In the genomic region with DNA sequence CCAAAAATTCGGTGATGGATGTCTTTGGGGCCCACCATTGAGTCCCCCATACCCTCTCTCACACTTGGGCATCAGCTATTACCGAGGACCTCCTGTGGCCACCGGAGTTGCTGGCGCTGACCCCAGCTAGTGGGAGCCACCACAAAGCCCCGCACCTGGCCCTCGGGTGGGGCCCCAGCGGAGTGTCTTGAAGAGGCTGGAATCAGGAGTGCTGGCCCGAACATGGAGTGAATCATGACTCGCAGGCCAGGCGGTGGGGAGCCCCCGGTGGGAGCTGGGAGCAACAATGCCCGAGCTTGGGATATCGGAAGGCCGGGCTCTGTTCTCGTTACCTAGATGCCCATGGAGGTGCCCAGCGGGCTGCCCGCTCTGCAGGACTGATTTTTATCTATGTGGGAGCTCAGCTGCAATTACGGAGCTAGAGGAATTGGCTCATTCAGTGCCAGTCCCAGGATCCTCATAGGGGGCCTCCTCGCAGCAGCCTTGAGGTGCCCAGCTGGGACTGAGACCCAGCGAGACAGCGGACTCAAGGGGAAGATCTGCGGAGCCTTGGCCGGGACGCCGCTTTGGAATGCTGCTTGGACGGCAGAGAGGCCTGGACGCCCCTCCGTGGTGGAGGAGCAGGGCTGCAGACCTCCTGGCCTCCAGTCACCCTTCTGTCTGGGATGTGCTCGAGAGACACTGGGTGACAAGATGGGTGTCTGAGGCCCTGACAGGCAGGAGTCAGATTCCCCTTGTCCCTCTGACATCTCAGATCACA, we compare ENCODE assay signal across 25 cellular contexts.
DNase-seq lines count a peak whose midpoint lies in the region; ATAC-seq, FAIRE-seq and TF ChIP-seq lines count a peak whose summit lies in the region.
"Had no signal": no experiment of that assay in that cellular context is flagged by ENCODE, and none has a peak within 500 bp of the region (broad histone marks: within the 10 kb centered on the region; RNA-seq: fewer than 3 reads in every experiment).

No MANE protein-coding gene starts in this region.

- no peaks in the 10 kb centered on the region for H3K79me2 ChIP-seq in H1 (ENCODE audit: control insufficient read depth in 1 of 2, insufficient read depth in 2 of 2, low read length in 2 of 2)
- H3K79me2 ChIP-seq: parathyroid adenoma had no signal

- H2BK120ac ChIP-seq in H1 (replicated peaks; ENCODE audit: low read depth, low read length), result no peak overlapping the region

- TF ChIP-seq EP300 in H1 (IDR thresholded peaks at IDR 0.05; ENCODE audit: borderline replicate concordance in 1 of 2, low read depth in 2 of 2, low read length in 2 of 2) (no peak), tibial nerve (IDR thresholded peaks at IDR 0.05) (no peak)

- no peak overlapping the region for H2AFZ ChIP-seq in H1 (ENCODE audit: low read length)
- H2AFZ ChIP-seq: parathyroid adenoma had no signal

- TF ChIP-seq CTCF in right atrium auricular region (IDR thresholded peaks at IDR 0.05) (no peak), H1 (IDR thresholded peaks at IDR 0.05; ENCODE audit: control extremely low read depth in 1 of 3, insufficient read depth in 1 of 3, low read depth in 1 of 3, low read length in 3 of 3) (no peak), tibial nerve (IDR thresholded peaks at IDR 0.05) (no peak)

- H3K18ac ChIP-seq in H1 (ENCODE audit: extremely low read depth, low read length), result no peak overlapping the region

- no peak overlapping the region for H2BK12ac ChIP-seq in H1 (ENCODE audit: low read depth, low read length)

- no peak overlapping the region for H2AK5ac ChIP-seq in H1 (ENCODE audit: low read depth, low read length)

- no peak overlapping the region for H2BK20ac ChIP-seq in H1 (ENCODE audit: low read length)

- FAIRE-seq in H1 (lab: Jason Lieb, UNC), result no peak
- FAIRE-seq: urothelium cell line had no signal

- no peak overlapping the region for H2BK15ac ChIP-seq in H1 (ENCODE audit: low read length)

- H2BK5ac ChIP-seq in H1 (ENCODE audit: low read depth, low read length), result no peak overlapping the region

- H3K27ac ChIP-seq in right atrium auricular region (no peak overlapping the region), H1 (ENCODE audit: low read depth, low read length) (no peak overlapping the region), tibial nerve (peak overlapping the region in 3 of 4 donors; percentile 43 to 90 (median 84))
- H3K27ac ChIP-seq: parathyroid adenoma had no signal

- H3K9me3 ChIP-seq in right atrium auricular region, result no peaks in the 10 kb centered on the region
- no peaks in the 10 kb centered on the region for H3K9me3 ChIP-seq in H1 (ENCODE audit: insufficient read depth in 2 of 2, low read depth in 1 of 2, low read length in 1 of 2)
- H3K9me3 ChIP-seq in tibial nerve, result no peaks in the 10 kb centered on the region
- H3K9me3 ChIP-seq: ascending aorta, HAP-1 had no signal

- H3K14ac ChIP-seq in H1 (ENCODE audit: insufficient read length), result no peak overlapping the region

- H3K23ac ChIP-seq in H1 (ENCODE audit: insufficient read length), result no peak overlapping the region

- no peak overlapping the region for H3K4me2 ChIP-seq in H1 (ENCODE audit: insufficient read depth in 1 of 2, low read depth in 2 of 2, low read length in 2 of 2)

- TF ChIP-seq POLR2A in H1 (IDR thresholded peaks at IDR 0.05; ENCODE audit: control extremely low read depth in 1 of 2, low read depth in 2 of 2, low read length in 2 of 2) (no peak), tibial nerve (IDR thresholded peaks at IDR 0.05) (no peak)

- H3K4me1 ChIP-seq in right atrium auricular region (peaks cover 0 to 19% of the 10 kb centered on the region in 2 donors), H1 (replicated peaks in 1 of 4; ENCODE audit: control insufficient read depth in 3 of 4, insufficient read depth in 4 of 4, low read length in 3 of 4) (peaks cover 0 to 18% (median 9%) of the 10 kb centered on the region in 4 experiments; a peak in 5 of 7 replicates), tibial nerve (peaks cover 0 to 21% (median 10%) of the 10 kb centered on the region in 4 donors)
- H3K4me1 ChIP-seq: HAP-1, parathyroid adenoma had no signal

- H4K8ac ChIP-seq in H1 (ENCODE audit: extremely low read depth, insufficient read depth, low read length), result peak overlapping the region; percentile 17; the same call in 1 of the 2 replicates

- H3K36me3 ChIP-seq in right atrium auricular region (peaks cover 18% of the 10 kb centered on the region), H1 (ENCODE audit: control insufficient read depth in 2 of 4, insufficient read depth in 4 of 4, low read length in 3 of 4) (peaks cover 0 to 12% (median 0%) of the 10 kb centered on the region in 4 experiments; a peak in 3 of 8 replicates), tibial nerve (peaks cover 4 to 87% (median 11%) of the 10 kb centered on the region in 3 donors)

- no peaks in the 10 kb centered on the region for H3K23me2 ChIP-seq in H1 (ENCODE audit: low read depth, low read length)

- 0 out of 4 replicates have a peak, but pooled peaks of 1 of the 2 experiments have one; percentile 10 for TF ChIP-seq RAD21 in H1 (IDR thresholded peaks at IDR 0.05 in 1 of 2, conservative IDR thresholded peaks at IDR 0.05 in 1 of 2; ENCODE audit: low read depth in 2 of 2, low read length in 2 of 2)

- DNase-seq in Right ventricle myocardium superior, result peak; percentile 38
- no peak for DNase-seq in right atrium auricular region (ENCODE audit: low spot score)
- no peak for DNase-seq in H1 (ENCODE audit: low read depth in 1 of 2, low spot score in 2 of 2)
- DNase-seq in myocyte (ENCODE audit: low read depth), result peak; percentile 58
- no peak for DNase-seq in tibial nerve (ENCODE audit: low spot score in 2 of 2)
- DNase-seq in HCEC 1CT, result no peak
- DNase-seq: activated B cell treated with CpG ODN at 0.5 μM for 24 hours; activated CD4-positive, alpha-beta T cell treated with anti-CD3 and anti-CD28 coated beads, Interleukin-2, amount 50 U/mL, for 48 hours; activated CD8-positive, alpha-beta memory T cell treated with anti-CD3 and anti-CD28 coated beads, Interleukin-2, amount 50 U/mL, for 48 hours; AML-193; central memory CD4-positive, alpha-beta T cell; DMS153; head of caudate nucleus; natural killer cell; NCI-H1092 treated with DMSO at 0.1 percent for 48 hours; NCI-H2029; OCI-M1; substantia nigra had no signal

- H3K4ac ChIP-seq in H1 (replicated peaks; ENCODE audit: insufficient read length, low read depth, low read length), result no peak overlapping the region

- no peak overlapping the region for H4K5ac ChIP-seq in H1 (ENCODE audit: insufficient read length, low read depth, low read length)

- no peak overlapping the region for H3K9ac ChIP-seq in H1 (replicated peaks in 1 of 4; ENCODE audit: extremely low read depth in 1 of 4, low read depth in 3 of 4, low read length in 3 of 4)
- H3K9ac ChIP-seq: parathyroid adenoma had no signal

- no peak overlapping the region for H3K56ac ChIP-seq in H1 (replicated peaks; ENCODE audit: insufficient read length, low read depth, low read length)

- no peaks in the 10 kb centered on the region for H3K79me1 ChIP-seq in H1 (ENCODE audit: low read depth, low read length)

- POLR2A ChIA-PET in H1 (lab: Charles Lee; ENCODE audit: partially characterized antibody), result interaction anchor here (0.7 to 2.5 kb wide), 2 partner anchors 11 to 12 kb away, joined by 3 to 9 read pairs; no protein-coding TSS in a partner anchor

- WGBS in H1 (ENCODE audit: extremely low coverage in 1 of 2, insufficient coverage in 1 of 2, insufficient read length in 1 of 2, insufficient replicate concordance in 2 of 2, low coverage in 1 of 2, low lambda C conversion rate in 2 of 2, missing lambda C conversion rate in 1 of 2), 2 experiments, result 92% methylated on average over 27 of the region's 29 CpGs; no CpG with 5 or more reads in 1 of the 2 experiments
- 90 to 92% methylated on average over 22 to 28 of the region's 29 CpGs for WGBS in tibial nerve, 2 donors

- H4K20me1 ChIP-seq in H1 (replicated peaks in 1 of 2; ENCODE audit: control insufficient read depth in 1 of 2, insufficient read depth in 2 of 2, low read length in 2 of 2), result peaks cover 3 to 20% of the 10 kb centered on the region in 2 experiments

- intact Hi-C loops in Right ventricle myocardium superior (cut with DNase I), result no loop called here

- no peak for ATAC-seq in Right ventricle myocardium superior (ENCODE audit: poor library complexity)
- no peak for ATAC-seq in GM18867 (IDR thresholded peaks at IDR 0.05; ENCODE audit: unreplicated experiment)
- no peak for ATAC-seq in HG03039 (IDR thresholded peaks at IDR 0.05; ENCODE audit: unreplicated experiment)
- ATAC-seq: activated T-helper 17 cell treated with anti-CD3 and anti-CD28 coated beads, Interleukin-2, amount 50 U/mL, for 72 hours; natural killer cell had no signal

- CTCF ChIA-PET in H1 (lab: Charles Lee; ENCODE audit: partially characterized antibody), result interaction anchor here (1.1 to 1.3 kb wide), 4 partner anchors 11 to 216 kb away, joined by 3 to 4 read pairs (median 4); no protein-coding TSS in a partner anchor

- H3K27me3 ChIP-seq in right atrium auricular region (no peaks in the 10 kb centered on the region), H1 (replicated peaks in 1 of 4; ENCODE audit: control insufficient read depth in 3 of 4, extremely low read depth in 1 of 4, insufficient read depth in 3 of 4, low read length in 3 of 4) (no peaks in the 10 kb centered on the region), tibial nerve (no peaks in the 10 kb centered on the region)
- H3K27me3 ChIP-seq: ascending aorta had no signal

- no peak overlapping the region for H4K91ac ChIP-seq in H1 (replicated peaks; ENCODE audit: insufficient read length, low read length)

- H3K4me3 ChIP-seq in right atrium auricular region, result no peak overlapping the region
- no peak overlapping the region for H3K4me3 ChIP-seq in H1 (ENCODE audit: extremely low read depth in 1 of 4, insufficient read depth in 2 of 4, low read depth in 3 of 4, low read length in 4 of 4)
- H3K4me3 ChIP-seq in tibial nerve, result no peak overlapping the region
- H3K4me3 ChIP-seq: ascending aorta, HAP-1 had no signal

TF ChIP-seq in H1, 55 proteins besides CTCF, POLR2A, EP300 and RAD21 (continues in another document):
- TF ChIP-seq ZNF274 (IDR thresholded peaks at IDR 0.05; ENCODE audit: borderline replicate concordance, extremely low read depth, low read length) (no peak), JUND (IDR thresholded peaks at IDR 0.05; ENCODE audit: low read length) (no peak), TCF12 (IDR thresholded peaks at IDR 0.05; ENCODE audit: low read depth, low read length) (no peak), NRF1 (IDR thresholded peaks at IDR 0.05; ENCODE audit: low read depth, low read length) (no peak), CHD1 (IDR thresholded peaks at IDR 0.05; ENCODE audit: low read depth, low read length) (no peak), EZH2 (IDR thresholded peaks at IDR 0.05; ENCODE audit: low read depth, low read length, severe bottlenecking) (no peak), SP2 (IDR thresholded peaks at IDR 0.05; ENCODE audit: low read length) (no peak), BCL11A (IDR thresholded peaks at IDR 0.05; ENCODE audit: low read depth in 2 of 2, low read length in 2 of 2) (no peak), HDAC2 (IDR thresholded peaks at IDR 0.05; ENCODE audit: borderline replicate concordance in 1 of 2, low read depth in 2 of 2, low read length in 2 of 2) (no peak), SAP30 (IDR thresholded peaks at IDR 0.05; ENCODE audit: insufficient read depth, insufficient replicate concordance, low read length) (no peak)

Comparison
In these comparisons a context has a peak if more than half of its experiments do, and no peak if none do; other contexts are left out.
1. DNase-seq: peak in Right ventricle myocardium superior (single experiment) and myocyte (single experiment); none in right atrium auricular region (single experiment), H1 (0 of 2), tibial nerve (0 of 2) and HCEC 1CT (single experiment).
2. H3K27ac ChIP-seq: peak in tibial nerve (3 of 4); none in right atrium auricular region (0 of 2) and H1 (single experiment).